ENCODE assay signal across 31 cellular contexts in genomic region chr10:49756641-49757040, GRCh38.
"Had no signal": no experiment of that assay in that cellular context is flagged by ENCODE, and none has a peak within 500 bp of the region (broad histone marks: within the 10 kb centered on the region; RNA-seq: fewer than 3 reads in every experiment).

No MANE protein-coding gene starts in this region.

- H3K4me3 ChIP-seq: SJSA1 had no signal

- H3K36me3 Mint-ChIP-seq: activated naive CD8-positive, alpha-beta T cell treated with anti-CD3 and anti-CD28 coated beads for 36 hours had no signal

- H3K9me3 Mint-ChIP-seq: activated CD4-positive, alpha-beta T cell treated with anti-CD3 and anti-CD28 coated beads, Interleukin-2, amount 10 ng/mL, durations not matched to agents 7 days and 5 days; activated naive CD8-positive, alpha-beta T cell treated with anti-CD3 and anti-CD28 coated beads for 36 hours; central memory CD8-positive, alpha-beta T cell; T-helper 1 cell treated with Interleukin-12 subunit alpha and Interleukin-12 subunit beta and Interleukin-4 antibody, amounts not matched to agents 30 μg/mL and 1 μg/mL, for 36 hours; T-helper 2 cell treated with Interferon-gamma antibody and Interleukin-4, amounts not matched to agents 5 μg/mL and 100 μg/mL, for 36 hours; WTC11 had no signal

- H3K27ac Mint-ChIP-seq: activated CD4-positive, alpha-beta T cell treated with anti-CD3 and anti-CD28 coated beads for 36 hours; activated CD4-positive, alpha-beta T cell treated with anti-CD3 and anti-CD28 coated beads, Interleukin-2, amount 10 ng/mL, durations not matched to agents 7 days and 5 days; activated CD8-positive, alpha-beta T cell treated with anti-CD3 and anti-CD28 coated beads, Interleukin-2, amount 10 ng/mL, durations not matched to agents 7 days and 5 days; activated naive CD8-positive, alpha-beta T cell treated with anti-CD3 and anti-CD28 coated beads for 36 hours; T-helper 1 cell treated with Interleukin-12 subunit alpha and Interleukin-12 subunit beta and Interleukin-4 antibody, amounts not matched to agents 30 μg/mL and 1 μg/mL, for 36 hours; T-helper 2 cell treated with Interferon-gamma antibody and Interleukin-4, amounts not matched to agents 5 μg/mL and 100 μg/mL, for 36 hours; WTC11 had no signal

- H3K36me3 ChIP-seq: brain microvascular endothelial cell, SJSA1 had no signal

- H3K27ac ChIP-seq: brain microvascular endothelial cell, KMS-11, SJSA1 had no signal

- H3K9ac ChIP-seq: KMS-11, SK-N-SH had no signal

- H3K27me3 Mint-ChIP-seq: activated CD4-positive, alpha-beta T cell treated with anti-CD3 and anti-CD28 coated beads, Interleukin-2, amount 10 ng/mL, durations not matched to agents 7 days and 5 days had no signal

- FAIRE-seq: TTC549 had no signal

- H3K9me3 ChIP-seq: SJSA1, SK-N-SH had no signal

- H3K4me3 Mint-ChIP-seq: activated CD4-positive, alpha-beta T cell treated with anti-CD3 and anti-CD28 coated beads for 36 hours; activated CD4-positive, alpha-beta T cell treated with anti-CD3 and anti-CD28 coated beads, Interleukin-2, amount 10 ng/mL, durations not matched to agents 7 days and 5 days; activated CD8-positive, alpha-beta T cell treated with anti-CD3 and anti-CD28 coated beads, Interleukin-2, amount 10 ng/mL, durations not matched to agents 7 days and 5 days; activated naive CD8-positive, alpha-beta T cell treated with anti-CD3 and anti-CD28 coated beads for 36 hours; central memory CD8-positive, alpha-beta T cell; T-helper 1 cell treated with Interleukin-12 subunit alpha and Interleukin-12 subunit beta and Interleukin-4 antibody, amounts not matched to agents 30 μg/mL and 1 μg/mL, for 36 hours; T-helper 2 cell treated with Interferon-gamma antibody and Interleukin-4, amounts not matched to agents 5 μg/mL and 100 μg/mL, for 36 hours; WTC11 had no signal

- ATAC-seq: activated CD4-positive, alpha-beta T cell treated with anti-CD3 and anti-CD28 coated beads for 36 hours; activated CD4-positive, CD25-positive, alpha-beta regulatory T cell treated with anti-CD3 and anti-CD28 coated beads, Interleukin-2, amount 50 U/mL, for 24 hours; activated CD8-positive, alpha-beta T cell treated with anti-CD3 and anti-CD28 coated beads, Interleukin-2, amount 10 ng/mL, durations not matched to agents 7 days and 5 days; WTC11 had no signal

- DNase-seq: activated CD4-positive, alpha-beta T cell treated with anti-CD3 and anti-CD28 coated beads for 36 hours; activated CD4-positive, alpha-beta T cell treated with anti-CD3 and anti-CD28 coated beads, Interleukin-2, amount 10 ng/mL, durations not matched to agents 7 days and 5 days; activated CD4-positive, alpha-beta T cell treated with anti-CD3 and anti-CD28 coated beads, Interleukin-2, amount 50 U/mL, for 48 hours; activated CD8-positive, alpha-beta memory T cell treated with anti-CD3 and anti-CD28 coated beads, Interleukin-2, amount 50 U/mL, for 48 hours; activated CD8-positive, alpha-beta T cell treated with anti-CD3 and anti-CD28 coated beads, Interleukin-2, amount 10 ng/mL, durations not matched to agents 7 days and 5 days; activated effector memory CD4-positive, alpha-beta T cell treated with Interleukin-2 at 50 U/mL for 16 hours; activated naive CD4-positive, alpha-beta T cell treated with anti-CD3 and anti-CD28 coated beads, Interleukin-2, amount 50 U/mL, for 16 hours; activated naive CD8-positive, alpha-beta T cell treated with anti-CD3 and anti-CD28 coated beads for 36 hours; activated T-cell treated with anti-CD3 and anti-CD28 coated beads, Interleukin-2, amount 50 U/mL, for 48 hours; amniotic stem cell; aorta; brain microvascular endothelial cell; MM.1S; MV-4-11; NCI-H1092; NCI-H1436 treated with DMSO at 0.1 percent for 48 hours; NCI-H1694 treated with DMSO at 0.1 percent for 48 hours; NCI-H2029; NCI-H345; NCI-H524 treated with DMSO at 0.1 percent for 48 hours; OCI-M1; SHP77 had no signal

- H3K4me2 ChIP-seq: KMS-11, SK-N-SH had no signal

- H3K4me1 Mint-ChIP-seq: activated CD4-positive, alpha-beta T cell treated with anti-CD3 and anti-CD28 coated beads for 36 hours; activated CD4-positive, alpha-beta T cell treated with anti-CD3 and anti-CD28 coated beads, Interleukin-2, amount 10 ng/mL, durations not matched to agents 7 days and 5 days; activated naive CD8-positive, alpha-beta T cell treated with anti-CD3 and anti-CD28 coated beads for 36 hours; central memory CD8-positive, alpha-beta T cell had no signal
